Comparison of ENCODE assay signal across 1 cellular context in genomic region chr16:66507731-66508239, GRCh38.
TF ChIP-seq lines count a peak whose summit lies in the region.

No MANE protein-coding gene starts in this region.

TF ChIP-seq in A549, 52 proteins besides CTCF, POLR2A, EP300 and RAD21:
- no peak for TF ChIP-seq PBX3 (IDR thresholded peaks at IDR 0.05)
- TF ChIP-seq EHF (CRISPR knock-in tag; IDR thresholded peaks at IDR 0.05), result peak; percentile 47; the same call in 1 of the 2 replicates
